In genomic region chr12:7935773-7936581, GRCh38 we compare ENCODE assay signal across 1 cellular context.
A peak's percentile ranks its signal among the peaks of the same experiment; 100 is the strongest.
TF ChIP-seq lines count a peak whose summit lies in the region.

SLC2A3 (minus strand) TSS chr12:7936187; CDS start chr12:7936034, 153 bp downstream.

TF ChIP-seq in HepG2, 621 proteins besides CTCF, POLR2A, EP300 and RAD21 (continued from another document):
- TF ChIP-seq MYNN (CRISPR knock-in tag; IDR thresholded peaks at IDR 0.05; ENCODE audit: low read depth): no peak
- peak; percentile 53; the same call in 1 of the 2 replicates for TF ChIP-seq RBFOX2 (IDR thresholded peaks at IDR 0.05; ENCODE audit: low read depth, low read length)
- no peak for TF ChIP-seq GABPA (IDR thresholded peaks at IDR 0.05; ENCODE audit: low read depth, low read length)
- no peak for TF ChIP-seq GABPA (CRISPR knock-in tag; IDR thresholded peaks at IDR 0.05; ENCODE audit: low read depth)
- TF ChIP-seq ZNF558 (CRISPR knock-in tag; IDR thresholded peaks at IDR 0.05; ENCODE audit: borderline replicate concordance): no peak
- TF ChIP-seq ZSCAN25 (CRISPR knock-in tag; IDR thresholded peaks at IDR 0.05): no peak
- TF ChIP-seq ERF (CRISPR knock-in tag; IDR thresholded peaks at IDR 0.05): 0 out of 2 replicates have a peak, but pooled peaks have one; percentile 7
- TF ChIP-seq BATF2 (CRISPR knock-in tag; IDR thresholded peaks at IDR 0.05): no peak
- no peak for TF ChIP-seq ZFYVE20 (CRISPR knock-in tag; IDR thresholded peaks at IDR 0.05; ENCODE audit: borderline replicate concordance, low read depth)
- TF ChIP-seq IKZF5 (CRISPR knock-in tag; IDR thresholded peaks at IDR 0.05): no peak
- no peak for TF ChIP-seq FOXK1 (CRISPR knock-in tag; IDR thresholded peaks at IDR 0.05; ENCODE audit: borderline replicate concordance, low read depth)
- no peak for TF ChIP-seq ZNF709 (CRISPR knock-in tag; IDR thresholded peaks at IDR 0.05)
- peak; percentile 60 for TF ChIP-seq PATZ1 (CRISPR knock-in tag; IDR thresholded peaks at IDR 0.05)
- peak; percentile 99 for TF ChIP-seq ZNF142 (CRISPR knock-in tag; IDR thresholded peaks at IDR 0.05)
- TF ChIP-seq TFE3 (CRISPR knock-in tag; IDR thresholded peaks at IDR 0.05): 0 out of 2 replicates have a peak, but pooled peaks have one; percentile 33
- 0 out of 2 replicates have a peak, but pooled peaks have one; percentile 19 for TF ChIP-seq MIXL1 (CRISPR knock-in tag; IDR thresholded peaks at IDR 0.05)
- no peak for TF ChIP-seq ZNF263 (CRISPR knock-in tag; IDR thresholded peaks at IDR 0.05)
- TF ChIP-seq RFX1 (IDR thresholded peaks at IDR 0.05): no peak
- TF ChIP-seq TSC22D2 (CRISPR knock-in tag; IDR thresholded peaks at IDR 0.05; ENCODE audit: borderline replicate concordance): no peak
- no peak for TF ChIP-seq ZZZ3 (CRISPR knock-in tag; IDR thresholded peaks at IDR 0.05; ENCODE audit: borderline replicate concordance)
- TF ChIP-seq POLR2G (IDR thresholded peaks at IDR 0.05; ENCODE audit: low read depth, low read length): peak; percentile 79
